ENCODE assay signal across 9 cellular contexts in the genomic region with DNA sequence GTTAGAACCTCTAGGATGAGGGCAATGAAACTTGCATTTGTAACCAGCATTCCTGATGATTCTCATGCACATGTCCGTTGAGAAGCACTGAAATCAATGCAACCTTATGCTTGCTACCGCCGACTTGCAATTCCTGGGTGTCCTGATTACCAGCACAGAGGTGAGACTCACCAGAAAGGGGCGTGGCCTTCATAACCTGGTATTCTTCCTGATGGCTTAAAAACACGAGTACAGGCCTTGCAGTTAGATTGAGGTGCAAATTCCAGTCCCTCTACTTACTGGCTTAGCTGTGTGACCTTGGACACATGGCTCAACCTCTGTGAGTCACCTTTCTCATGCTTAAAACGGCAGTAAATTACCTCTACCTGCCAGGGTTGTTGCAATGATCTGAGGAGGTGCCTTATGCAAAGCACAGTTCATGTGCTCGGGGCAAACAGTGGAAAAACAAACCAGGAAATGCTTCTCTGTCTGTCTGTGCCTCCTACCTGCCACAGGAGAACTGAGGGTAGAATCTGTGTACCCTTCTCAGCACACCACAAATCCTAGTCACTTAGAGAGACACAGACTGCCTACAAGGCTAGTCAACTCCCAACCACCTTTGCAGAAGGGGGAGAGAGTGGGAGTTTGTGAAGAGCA. TPM values are rescaled to one million over a fixed set of nuclear protein-coding genes. Genes with fewer than 3 reads are reported as not detected.
DNase-seq lines count a peak whose midpoint lies in the region; TF ChIP-seq lines count a peak whose summit lies in the region.
"Had no signal": no experiment of that assay in that cellular context is flagged by ENCODE, and none has a peak within 500 bp of the region (broad histone marks: within the 10 kb centered on the region; RNA-seq: fewer than 3 reads in every experiment).

No MANE protein-coding gene starts in this region.

- H3K27me3 Mint-ChIP-seq in neural crest cell (ENCODE audit: low read depth), result no peaks in the 10 kb centered on the region

- no peak overlapping the region for H3K4me3 ChIP-seq in colonic mucosa
- H3K4me3 ChIP-seq: heart left ventricle had no signal

- H3K36me3 ChIP-seq in colonic mucosa, result no peaks in the 10 kb centered on the region
- H3K36me3 ChIP-seq: heart left ventricle had no signal

- peak overlapping the region; percentile 75 for H3K27ac Mint-ChIP-seq in neural crest cell (ENCODE audit: unreplicated experiment)

- no peak for TF ChIP-seq CTCF in colonic mucosa (IDR thresholded peaks at IDR 0.05)
- TF ChIP-seq CTCF in neural crest cell (conservative IDR thresholded peaks at IDR 0.05), result no peak

- peak overlapping the region; percentile 88 for H3K27ac ChIP-seq in colonic mucosa

- H3K4me1 ChIP-seq in colonic mucosa, result peaks cover 39% of the 10 kb centered on the region

- H3K9ac ChIP-seq in colonic mucosa (ENCODE audit: low read depth in 2 of 2, low read length in 2 of 2), result peak overlapping the region in 1 of 2 donors; percentile 73

- no peaks in the 10 kb centered on the region for H3K36me3 Mint-ChIP-seq in neural crest cell (ENCODE audit: low read depth)

- no peaks in the 10 kb centered on the region for H3K9me3 ChIP-seq in colonic mucosa
- H3K9me3 ChIP-seq: heart left ventricle had no signal

- in situ Hi-C loops in KBM-7 (cut with MboI; ENCODE audit: low pct_unique_long_range_greater_than_20kb, low sequenced_read_pairs), result no loop called here

- H3K4me3 Mint-ChIP-seq in neural crest cell, result no peak overlapping the region

- H3K4me1 Mint-ChIP-seq in neural crest cell, result peaks cover 66% of the 10 kb centered on the region

- H3K9me3 Mint-ChIP-seq in neural crest cell, result no peaks in the 10 kb centered on the region

- no peaks in the 10 kb centered on the region for H3K27me3 ChIP-seq in colonic mucosa
- H3K27me3 ChIP-seq: heart left ventricle had no signal

- DNase-seq in DMS153 (lab: John Stamatoyannopoulos, UW) (peak; percentile 83), NCI-H69 (lab: John Stamatoyannopoulos, UW) (peak; percentile 17), colonic mucosa (peak; percentile 87), neural crest cell (ENCODE audit: low read depth, low spot score) (no peak), NOMO-1 (lab: John Stamatoyannopoulos, UW; ENCODE audit: unreplicated experiment in 2 of 2) (no peak), KBM-7 (no peak), NCI-H2196 (lab: John Stamatoyannopoulos, UW; ENCODE audit: unreplicated experiment) (no peak), mesenteric fat pad (ENCODE audit: low spot score) (no peak)

- intact Hi-C loops in colonic mucosa (cut with DNase I), result no loop called here

RNA-seq across cellular contexts. Expression of a gene that starts 39.1 kb away (rescaled TPM):
- total RNA-seq in colonic mucosa, result 100 to 1,000 TPM in 1 of 2 donors, 10 to 100 TPM in 1; 99.0 to 149 TPM
- total RNA-seq in neural crest cell, result 38.3 and 40.3 TPM in 2 replicates
- total RNA-seq in mesenteric fat pad, result 156 TPM

Comparison
In these comparisons a context has a peak if more than half of its experiments do, and no peak if none do; other contexts are left out.
1. DNase-seq: peak in DMS153 (single experiment), NCI-H69 (single experiment) and colonic mucosa (single experiment); none in neural crest cell (single experiment), NOMO-1 (0 of 2), KBM-7 (single experiment), NCI-H2196 (single experiment) and mesenteric fat pad (single experiment).